Comparison of ENCODE assay signal across 8 cellular contexts in genomic region chr4:113823291-113823659, GRCh38.
DNase-seq lines count a peak whose midpoint lies in the region; ATAC-seq and TF ChIP-seq lines count a peak whose summit lies in the region.

No MANE protein-coding gene starts in this region.

- TF ChIP-seq CTCF in epithelial cell of esophagus (IDR thresholded peaks at IDR 0.05; ENCODE audit: insufficient read depth, low read depth, low read length, missing control alignments): no peak

- DNase-seq in epithelial cell of esophagus (ENCODE audit: low read depth): peak; percentile 26
- no peak for DNase-seq in NCI-H1092 treated with DMSO at 0.1 percent for 48 hours (lab: John Stamatoyannopoulos, UW)
- DNase-seq in islet precursor cell: no peak
- no peak for DNase-seq in NCI-H446 (lab: John Stamatoyannopoulos, UW)
- no peak for DNase-seq in NCI-H2171 treated with DMSO at 0.1 percent for 48 hours (lab: John Stamatoyannopoulos, UW)

- ATAC-seq in GM18502 (IDR thresholded peaks at IDR 0.05; ENCODE audit: poor library complexity, unreplicated experiment) (peak; percentile 74), GM21515 (IDR thresholded peaks at IDR 0.05; ENCODE audit: unreplicated experiment) (peak; percentile 73), HG03442 (IDR thresholded peaks at IDR 0.05; ENCODE audit: unreplicated experiment) (peak; percentile 74)

- H3K4me3 ChIP-seq in epithelial cell of esophagus (ENCODE audit: low read length): no peak overlapping the region
